28 cellular contexts compared by ENCODE assay signal in the genomic region with DNA sequence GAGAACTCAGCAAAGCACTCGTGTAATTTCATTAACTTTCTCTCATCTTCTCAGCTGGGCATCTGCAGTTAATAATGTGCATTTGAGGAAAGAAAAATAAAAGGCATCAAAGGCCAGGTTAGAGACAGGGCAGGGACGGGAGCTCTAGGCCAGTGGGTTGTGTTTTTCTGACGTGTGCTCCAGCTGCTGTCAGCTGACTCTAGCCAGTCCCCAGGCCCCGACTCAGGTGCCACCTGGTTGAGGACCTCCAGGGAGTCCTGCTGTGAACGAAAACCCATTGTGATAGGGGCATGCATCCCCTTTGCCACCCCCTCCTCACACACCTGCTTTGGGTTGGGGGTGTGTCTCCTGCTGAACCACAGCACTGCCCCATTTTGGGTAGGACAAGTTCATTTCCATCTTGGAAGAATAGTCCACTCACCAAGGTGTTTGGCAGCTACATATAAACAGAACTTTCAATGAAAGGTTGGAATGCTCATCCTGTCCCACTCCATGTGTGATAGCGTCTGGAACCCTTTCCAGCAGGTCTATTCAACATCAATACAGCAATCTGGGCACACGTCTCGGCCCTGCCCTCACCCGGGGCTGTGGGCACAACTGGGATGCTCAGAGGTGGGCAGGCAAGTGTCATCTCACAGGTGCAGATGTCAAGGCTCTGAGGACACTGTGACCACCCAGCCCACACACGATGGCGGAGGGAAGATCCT.
DNase-seq lines count a peak whose midpoint lies in the region; ATAC-seq and TF ChIP-seq lines count a peak whose summit lies in the region.
"Had no signal": no experiment of that assay in that cellular context is flagged by ENCODE, and none has a peak within 500 bp of the region (broad histone marks: within the 10 kb centered on the region; RNA-seq: fewer than 3 reads in every experiment).

No MANE protein-coding gene starts in this region.

- no peak overlapping the region for H3K9ac ChIP-seq in neural progenitor cell
- H3K9ac ChIP-seq: GM23248 had no signal

- H4K20me1 ChIP-seq in neural progenitor cell (ENCODE audit: low read depth): no peaks in the 10 kb centered on the region

- CTCF ChIA-PET in MCF 10A (lab: Yijun Ruan, JAX): interaction anchor here (0.6 kb wide), 1 partner anchor 188 kb away, joined by 3 read pairs; no protein-coding TSS in a partner anchor

- H3K4me2 ChIP-seq in neural progenitor cell: no peak overlapping the region
- H3K4me2 ChIP-seq: A549, hepatocyte had no signal

- TF ChIP-seq POLR2A in breast epithelium (IDR thresholded peaks at IDR 0.05): no peak

- POLR2A ChIA-PET in MCF 10A (lab: Yijun Ruan, JAX): interaction anchor here (0.6 kb wide), 1 partner anchor 108 kb away, joined by 3 read pairs; no protein-coding TSS in a partner anchor

- H3K27me3 Mint-ChIP-seq in MCF 10A (ENCODE audit: insufficient read depth, unreplicated experiment) (peaks cover 19% of the 10 kb centered on the region), neural progenitor cell (ENCODE audit: insufficient read depth, low read depth) (peaks cover 4% of the 10 kb centered on the region)

- BruUV-seq in MCF 10A (replicated peaks; lab: Mats Ljungman, UMichigan): no TSS peak

- no peak overlapping the region for H2AFZ ChIP-seq in neural progenitor cell (replicated peaks)
- H2AFZ ChIP-seq: GM23248, hepatocyte had no signal

- H3F3A ChIP-seq in neural progenitor cell (ENCODE audit: low read depth): no peaks in the 10 kb centered on the region

- H3K4me3 ChIP-seq in breast epithelium (no peak overlapping the region), upper lobe of right lung (no peak overlapping the region), neural progenitor cell (no peak overlapping the region)
- H3K4me3 ChIP-seq: A549, GM23248, hepatocyte, psoas muscle, SJCRH30 had no signal

- H3K4me3 Mint-ChIP-seq in MCF 10A (ENCODE audit: unreplicated experiment) (no peak overlapping the region), neural progenitor cell (no peak overlapping the region)
- H3K4me3 Mint-ChIP-seq: activated naive CD4-positive, alpha-beta T cell treated with anti-CD3 and anti-CD28 coated beads, Interleukin-2, amount 50 U/mL, for 24 hours; CD4-positive, CD25-positive, alpha-beta regulatory T cell; neural crest cell; stimulated activated naive B cell treated with anti-CD40 and anti-IgM and Interleukin-4, amounts not matched to agents 10 μg/mL and 1 μg/mL and 100 μg/mL, for 72 hours; WTC11 had no signal

- ATAC-seq in left ventricle myocardium superior: no peak
- no peak for ATAC-seq in upper lobe of right lung
- ATAC-seq in GM21717 (IDR thresholded peaks at IDR 0.05; ENCODE audit: unreplicated experiment): no peak
- ATAC-seq in HG02571 (IDR thresholded peaks at IDR 0.05; ENCODE audit: unreplicated experiment): no peak
- ATAC-seq: A549; psoas muscle; stimulated activated naive B cell treated with anti-CD40 and anti-IgM and Interleukin-4, amounts not matched to agents 10 μg/mL and 1 μg/mL and 100 μg/mL, for 72 hours; WTC11 had no signal

- no peak overlapping the region for H3K27ac ChIP-seq in breast epithelium
- no peak overlapping the region for H3K27ac ChIP-seq in upper lobe of right lung
- H3K27ac ChIP-seq in neural progenitor cell: no peak overlapping the region
- H3K27ac ChIP-seq: A549, brain microvascular endothelial cell, GM23248, hepatocyte, psoas muscle, SJCRH30 had no signal

- H3K79me2 ChIP-seq in neural progenitor cell (ENCODE audit: low read depth): no peaks in the 10 kb centered on the region
- H3K79me2 ChIP-seq: hepatocyte had no signal

- H3K4me1 Mint-ChIP-seq in MCF 10A (ENCODE audit: insufficient read depth, unreplicated experiment): no peaks in the 10 kb centered on the region
- H3K4me1 Mint-ChIP-seq in neural progenitor cell: peaks cover 4% of the 10 kb centered on the region
- H3K4me1 Mint-ChIP-seq: activated naive CD4-positive, alpha-beta T cell treated with anti-CD3 and anti-CD28 coated beads, Interleukin-2, amount 50 U/mL, for 24 hours; CD4-positive, CD25-positive, alpha-beta regulatory T cell; neural crest cell; stimulated activated naive B cell treated with anti-CD40 and anti-IgM and Interleukin-4, amounts not matched to agents 10 μg/mL and 1 μg/mL and 100 μg/mL, for 72 hours had no signal

- peak; percentile 7 to 49 for DNase-seq in breast epithelium (ENCODE audit: low spot score in 2 of 2)
- no peak for DNase-seq in MCF 10A (ENCODE audit: unreplicated experiment)
- DNase-seq in left ventricle myocardium superior: peak; percentile 14
- DNase-seq in posterior vena cava (ENCODE audit: low spot score): peak; percentile 40
- peak; percentile 55 for DNase-seq in upper lobe of right lung
- DNase-seq in neural progenitor cell (ENCODE audit: low spot score): no peak
- DNase-seq: activated CD4-positive, alpha-beta T cell treated with anti-CD3 and anti-CD28 coated beads, Interleukin-2, amount 50 U/mL, for 1 hour; AML-193; amniotic stem cell; brain microvascular endothelial cell; CD4-positive, CD25-positive, alpha-beta regulatory T cell; DMS79 treated with DMSO at 0.1 percent for 48 hours; GDM1; GM23248; mesenchymal stem cell; NCI-H748 treated with DMSO at 0.1 percent for 48 hours; SJCRH30; stimulated activated naive B cell treated with anti-CD40 and anti-IgM and Interleukin-4, amounts not matched to agents 10 μg/mL and 1 μg/mL and 100 μg/mL, for 72 hours; substantia nigra had no signal

- H3K27ac Mint-ChIP-seq in MCF 10A (ENCODE audit: low read depth, unreplicated experiment) (no peak overlapping the region), neural progenitor cell (no peak overlapping the region)
- H3K27ac Mint-ChIP-seq: activated naive CD4-positive, alpha-beta T cell treated with anti-CD3 and anti-CD28 coated beads, Interleukin-2, amount 50 U/mL, for 24 hours; activated T-helper 2 cell treated with anti-CD3 and anti-CD28 coated beads, Interferon-gamma antibody, Interleukin-2, Interleukin-4, amounts not matched to agents 10 μg/mL and 5 μg/mL and 100 μg/mL, durations not matched to agents 14 hours and 24 hours and 36 hours; stimulated activated naive B cell treated with anti-CD40 and anti-IgM and Interleukin-4, amounts not matched to agents 10 μg/mL and 1 μg/mL and 100 μg/mL, for 72 hours; WTC11 had no signal

- TF ChIP-seq CTCF in breast epithelium (IDR thresholded peaks at IDR 0.05) (no peak), MCF 10A (IDR thresholded peaks at IDR 0.05; ENCODE audit: unreplicated experiment) (no peak), upper lobe of right lung (IDR thresholded peaks at IDR 0.05) (no peak), neural progenitor cell (IDR thresholded peaks at IDR 0.05) (no peak)

- no peaks in the 10 kb centered on the region for H3K9me3 ChIP-seq in breast epithelium
- H3K9me3 ChIP-seq in upper lobe of right lung: no peaks in the 10 kb centered on the region
- no peaks in the 10 kb centered on the region for H3K9me3 ChIP-seq in neural progenitor cell (ENCODE audit: low read depth)
- H3K9me3 ChIP-seq: A549, psoas muscle, SJCRH30 had no signal

- H3K4me1 ChIP-seq in breast epithelium: no peaks in the 10 kb centered on the region
- H3K4me1 ChIP-seq in upper lobe of right lung: no peaks in the 10 kb centered on the region
- no peaks in the 10 kb centered on the region for H3K4me1 ChIP-seq in neural progenitor cell
- H3K4me1 ChIP-seq: A549, psoas muscle, SJCRH30 had no signal

- no peaks in the 10 kb centered on the region for H3K9me3 Mint-ChIP-seq in MCF 10A (ENCODE audit: unreplicated experiment)
- H3K9me3 Mint-ChIP-seq in neural progenitor cell: no peaks in the 10 kb centered on the region
- H3K9me3 Mint-ChIP-seq: activated naive CD4-positive, alpha-beta T cell treated with anti-CD3 and anti-CD28 coated beads, Interleukin-2, amount 50 U/mL, for 24 hours; neural crest cell; stimulated activated naive B cell treated with anti-CD40 and anti-IgM and Interleukin-4, amounts not matched to agents 10 μg/mL and 1 μg/mL and 100 μg/mL, for 72 hours; WTC11 had no signal

- H3K36me3 ChIP-seq in breast epithelium (no peaks in the 10 kb centered on the region), upper lobe of right lung (no peaks in the 10 kb centered on the region), neural progenitor cell (no peaks in the 10 kb centered on the region)
- H3K36me3 ChIP-seq: brain microvascular endothelial cell, SJCRH30 had no signal

- no peaks in the 10 kb centered on the region for H3K36me3 Mint-ChIP-seq in MCF 10A (ENCODE audit: insufficient read depth, unreplicated experiment)
- H3K36me3 Mint-ChIP-seq in neural progenitor cell: no peaks in the 10 kb centered on the region
- H3K36me3 Mint-ChIP-seq: activated naive CD4-positive, alpha-beta T cell treated with anti-CD3 and anti-CD28 coated beads, Interleukin-2, amount 50 U/mL, for 24 hours; stimulated activated naive B cell treated with anti-CD40 and anti-IgM and Interleukin-4, amounts not matched to agents 10 μg/mL and 1 μg/mL and 100 μg/mL, for 72 hours; WTC11 had no signal

- intact Hi-C loops in breast epithelium (cut with DNase I; ENCODE audit: low total_unique reads) (no loop called here), MCF 10A (cut with micrococcal nuclease) (no loop called here), left ventricle myocardium superior (cut with micrococcal nuclease) (no loop called here), posterior vena cava (cut with DNase I) (no loop called here), upper lobe of right lung (cut with DNase I) (no loop called here)

- H3K27me3 ChIP-seq in breast epithelium (peaks cover 0 to 21% of the 10 kb centered on the region in 2 donors), upper lobe of right lung (no peaks in the 10 kb centered on the region), neural progenitor cell (no peaks in the 10 kb centered on the region)
- H3K27me3 ChIP-seq: hepatocyte, SJCRH30 had no signal

Comparison
In these comparisons a context has a peak if more than half of its experiments do, and no peak if none do; other contexts are left out.
1. DNase-seq: peak in breast epithelium (2 of 2), left ventricle myocardium superior (single experiment), posterior vena cava (single experiment) and upper lobe of right lung (single experiment); none in MCF 10A (single experiment) and neural progenitor cell (single experiment).